ENCODE assay signal across 17 cellular contexts in genomic region chr5:72298711-72299110, GRCh38.
"Had no signal": no experiment of that assay in that cellular context is flagged by ENCODE, and none has a peak within 500 bp of the region (broad histone marks: within the 10 kb centered on the region; RNA-seq: fewer than 3 reads in every experiment).

No MANE protein-coding gene starts in this region.

- H3K27me3 ChIP-seq: body of pancreas, hepatocyte, sigmoid colon, upper lobe of right lung had no signal

- H3K4me3 ChIP-seq: body of pancreas, hepatocyte, sigmoid colon, upper lobe of right lung had no signal

- H3K4me2 ChIP-seq: hepatocyte had no signal

- H3K4me1 ChIP-seq: body of pancreas, upper lobe of right lung had no signal

- H3K27ac Mint-ChIP-seq: activated CD4-positive, alpha-beta T cell treated with anti-CD3 and anti-CD28 coated beads, Interleukin-2, amount 10 ng/mL, durations not matched to agents 7 days and 5 days; activated naive CD4-positive, alpha-beta T cell treated with anti-CD3 and anti-CD28 coated beads, Interleukin-2, amount 50 U/mL, for 24 hours had no signal

- H3K9me3 ChIP-seq: body of pancreas, sigmoid colon, upper lobe of right lung had no signal

- H3K9me3 Mint-ChIP-seq: activated CD4-positive, alpha-beta T cell treated with anti-CD3 and anti-CD28 coated beads, Interleukin-2, amount 10 ng/mL, durations not matched to agents 7 days and 5 days; activated naive CD4-positive, alpha-beta T cell treated with anti-CD3 and anti-CD28 coated beads, Interleukin-2, amount 50 U/mL, for 24 hours; activated T-helper 2 cell treated with anti-CD3 and anti-CD28 coated beads, Interferon-gamma antibody, Interleukin-2, Interleukin-4, amounts not matched to agents 10 μg/mL and 5 μg/mL and 100 μg/mL, durations not matched to agents 14 hours and 24 hours and 36 hours; neural crest cell had no signal

- H3K4me3 Mint-ChIP-seq: activated CD4-positive, alpha-beta T cell treated with anti-CD3 and anti-CD28 coated beads, Interleukin-2, amount 10 ng/mL, durations not matched to agents 7 days and 5 days; activated naive CD4-positive, alpha-beta T cell treated with anti-CD3 and anti-CD28 coated beads, Interleukin-2, amount 50 U/mL, for 24 hours; neural crest cell had no signal

- ATAC-seq: body of pancreas; stimulated activated naive CD8-positive, alpha-beta T cell treated with anti-CD3 and anti-CD28 coated beads, Interleukin-15, Interleukin-2, amounts not matched to agents 100 U/mL and 50 U/mL, for 24 hours; upper lobe of right lung had no signal

- FAIRE-seq: kidney, TTC549 had no signal

- H3K27me3 Mint-ChIP-seq: activated CD4-positive, alpha-beta T cell treated with anti-CD3 and anti-CD28 coated beads, Interleukin-2, amount 10 ng/mL, durations not matched to agents 7 days and 5 days; activated naive CD4-positive, alpha-beta T cell treated with anti-CD3 and anti-CD28 coated beads, Interleukin-2, amount 50 U/mL, for 24 hours had no signal

- DNase-seq: activated CD4-positive, alpha-beta T cell treated with anti-CD3 and anti-CD28 coated beads, Interleukin-2, amount 10 ng/mL, durations not matched to agents 7 days and 5 days; activated CD4-positive, CD25-positive, alpha-beta regulatory T cell; body of pancreas; central memory CD4-positive, alpha-beta T cell; cortex of kidney; effector CD8-positive, alpha-beta T cell; kidney; sigmoid colon; stimulated activated CD4-positive, alpha-beta T cell treated with anti-CD3 and anti-CD28 coated beads, Interleukin-2, amount 100 ng/mL, for 24 hours; stimulated activated naive CD8-positive, alpha-beta T cell treated with anti-CD3 and anti-CD28 coated beads, Interleukin-15, Interleukin-2, amounts not matched to agents 100 U/mL and 50 U/mL, for 24 hours; upper lobe of right lung had no signal

- H2AFZ ChIP-seq: hepatocyte had no signal

- H3K27ac ChIP-seq: body of pancreas, epithelial cell of prostate, hepatocyte, sigmoid colon, upper lobe of right lung had no signal
